Comparison of ENCODE assay signal across 17 cellular contexts in the genomic region with DNA sequence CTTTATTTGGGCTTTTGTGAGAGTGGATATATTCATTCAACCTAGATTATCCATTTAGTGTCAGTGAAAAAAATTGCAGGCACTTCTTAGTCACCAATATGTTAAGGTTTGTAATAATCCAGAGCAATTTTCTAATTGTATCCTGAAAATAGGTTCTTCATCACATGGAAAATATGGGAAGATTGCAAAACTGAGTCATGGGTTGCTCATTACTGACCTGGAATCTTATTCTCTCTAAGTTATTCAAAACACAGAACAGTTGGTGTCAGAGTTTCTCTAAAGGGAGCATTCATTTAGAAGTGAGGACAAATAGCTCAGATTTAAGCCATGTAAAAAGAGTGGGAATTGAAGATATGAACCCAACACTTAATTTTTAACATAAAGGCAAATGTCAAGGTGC.
DNase-seq lines count a peak whose midpoint lies in the region; TF ChIP-seq lines count a peak whose summit lies in the region.
"Had no signal": no experiment of that assay in that cellular context is flagged by ENCODE, and none has a peak within 500 bp of the region (broad histone marks: within the 10 kb centered on the region; RNA-seq: fewer than 3 reads in every experiment).

No MANE protein-coding gene starts in this region.

- H3K27ac ChIP-seq in esophagus squamous epithelium (no peak overlapping the region), RWPE1 (no peak overlapping the region)
- H3K27ac ChIP-seq: A549, heart left ventricle had no signal

- intact Hi-C loops in esophagus squamous epithelium (cut with DNase I) (no loop called here), Caco-2 (cut with micrococcal nuclease; ENCODE audit: unreplicated experiment) (no loop called here)

- H3K9me3 ChIP-seq in esophagus squamous epithelium (no peaks in the 10 kb centered on the region), Caco-2 (no peaks in the 10 kb centered on the region)
- H3K9me3 ChIP-seq: A549, heart left ventricle had no signal

- peak overlapping the region; percentile 80 for H3K27ac Mint-ChIP-seq in HFFc6
- H3K27ac Mint-ChIP-seq in Caco-2 (ENCODE audit: unreplicated experiment): no peak overlapping the region
- H3K27ac Mint-ChIP-seq: activated T-helper 1 cell treated with anti-CD3 and anti-CD28 coated beads, Interleukin-12 subunit alpha, Interleukin-12 subunit beta, Interleukin-2, Interleukin-4 antibody, amounts not matched to agents 30 ng/mL and 10 ng/mL and 1 ng/mL, durations not matched to agents 14 hours and 24 hours and 36 hours; memory B cell; type B pancreatic cell had no signal

- CTCF ChIA-PET in AG04449 (lab: Yijun Ruan, JAX): interaction anchor here (0.6 to 1.3 kb wide), 4 partner anchors 18 to 284 kb away, joined by 3 read pairs; no protein-coding TSS in a partner anchor
- CTCF ChIA-PET in Caco-2 (lab: Charles Lee): no interaction called here
- CTCF ChIA-PET in RWPE1 (lab: Yijun Ruan, JAX): no interaction called here

- H3K4me3 ChIP-seq in AG04449 (ENCODE audit: low read depth, low read length) (no peak overlapping the region), epithelial cell of esophagus (ENCODE audit: low read length) (no peak overlapping the region), esophagus squamous epithelium (no peak overlapping the region), Caco-2 (ENCODE audit: low read depth, low read length) (no peak overlapping the region)
- H3K4me3 ChIP-seq: A549, heart left ventricle had no signal

- H3K27me3 Mint-ChIP-seq in HFFc6 (ENCODE audit: insufficient read depth) (no peaks in the 10 kb centered on the region; the same call in 1 of the 2 replicates), Caco-2 (ENCODE audit: insufficient read depth, unreplicated experiment) (no peaks in the 10 kb centered on the region)
- H3K27me3 Mint-ChIP-seq: memory B cell, type B pancreatic cell had no signal

- BruUV-seq in Caco-2 (replicated peaks; lab: Mats Ljungman, UMichigan): no TSS peak

- no peak for TF ChIP-seq POLR2A in esophagus squamous epithelium (IDR thresholded peaks at IDR 0.05)

- TF ChIP-seq CTCF in AG04449 (IDR thresholded peaks at IDR 0.05; ENCODE audit: insufficient read depth, low read length, missing control alignments): no peak
- no peak for TF ChIP-seq CTCF in HFFc6 (IDR thresholded peaks at IDR 0.05)
- TF ChIP-seq CTCF in epithelial cell of esophagus (IDR thresholded peaks at IDR 0.05; ENCODE audit: insufficient read depth, low read depth, low read length, missing control alignments): no peak
- no peak for TF ChIP-seq CTCF in esophagus squamous epithelium (IDR thresholded peaks at IDR 0.05)
- TF ChIP-seq CTCF in Caco-2 (IDR thresholded peaks at IDR 0.05; ENCODE audit: insufficient read depth in 1 of 2, low read depth in 1 of 2, low read length in 1 of 2, severe bottlenecking in 1 of 2, unreplicated experiment in 1 of 2): no peak
- no peak for TF ChIP-seq CTCF in RWPE1 (conservative IDR thresholded peaks at IDR 0.05; ENCODE audit: low read depth)

- DNase-seq in AG04449 (ENCODE audit: low read depth, low spot score): peak; percentile 62
- peak; percentile 59 for DNase-seq in HFFc6
- peak; percentile 69 for DNase-seq in epithelial cell of esophagus (ENCODE audit: low read depth)
- DNase-seq in myocyte (ENCODE audit: low read depth): peak; percentile 41
- no peak for DNase-seq in esophagus squamous epithelium (lab: John Stamatoyannopoulos, UW)
- no peak for DNase-seq in Caco-2
- no peak for DNase-seq in activated naive CD4-positive, alpha-beta T cell (lab: John Stamatoyannopoulos, UW)
- no peak for DNase-seq in RWPE1 (ENCODE audit: low spot score)
- DNase-seq: cerebellar nuclear complex; heart left ventricle; NCI-H187 treated with DMSO at 0.1 percent for 48 hours; retina; stimulated activated naive CD8-positive, alpha-beta T cell treated with anti-CD3 and anti-CD28 coated beads, Interleukin-15, Interleukin-2, amounts not matched to agents 100 U/mL and 50 U/mL, for 24 hours had no signal

- H3K9me3 Mint-ChIP-seq in HFFc6: no peaks in the 10 kb centered on the region
- H3K9me3 Mint-ChIP-seq in Caco-2 (ENCODE audit: unreplicated experiment): no peaks in the 10 kb centered on the region
- H3K9me3 Mint-ChIP-seq: activated T-helper 1 cell treated with anti-CD3 and anti-CD28 coated beads, Interleukin-12 subunit alpha, Interleukin-12 subunit beta, Interleukin-2, Interleukin-4 antibody, amounts not matched to agents 30 ng/mL and 10 ng/mL and 1 ng/mL, durations not matched to agents 14 hours and 24 hours and 36 hours; memory B cell; type B pancreatic cell had no signal

- H3K36me3 Mint-ChIP-seq in HFFc6 (ENCODE audit: low read depth): no peaks in the 10 kb centered on the region
- no peaks in the 10 kb centered on the region for H3K36me3 Mint-ChIP-seq in Caco-2 (ENCODE audit: insufficient read depth, unreplicated experiment)
- H3K36me3 Mint-ChIP-seq: memory B cell, type B pancreatic cell had no signal

- H3K4me3 Mint-ChIP-seq in HFFc6 (peak overlapping the region; percentile 40), Caco-2 (ENCODE audit: unreplicated experiment) (no peak overlapping the region)
- H3K4me3 Mint-ChIP-seq: activated T-helper 1 cell treated with anti-CD3 and anti-CD28 coated beads, Interleukin-12 subunit alpha, Interleukin-12 subunit beta, Interleukin-2, Interleukin-4 antibody, amounts not matched to agents 30 ng/mL and 10 ng/mL and 1 ng/mL, durations not matched to agents 14 hours and 24 hours and 36 hours; memory B cell; type B pancreatic cell had no signal

- H3K36me3 ChIP-seq in esophagus squamous epithelium (peaks cover 0 to 20% (median 0%) of the 10 kb centered on the region in 3 donors), Caco-2 (ENCODE audit: control insufficient read depth, insufficient read depth, low read length) (no peaks in the 10 kb centered on the region)
- H3K36me3 ChIP-seq: heart left ventricle had no signal

- peaks cover 0 to 34% (median 0%) of the 10 kb centered on the region in 3 donors for H3K4me1 ChIP-seq in esophagus squamous epithelium
- no peaks in the 10 kb centered on the region for H3K4me1 ChIP-seq in Caco-2
- H3K4me1 ChIP-seq: A549 had no signal

- no peaks in the 10 kb centered on the region for H3K27me3 ChIP-seq in esophagus squamous epithelium
- no peaks in the 10 kb centered on the region for H3K27me3 ChIP-seq in Caco-2 (replicated peaks; ENCODE audit: control insufficient read depth, insufficient read depth, low read length)
- H3K27me3 ChIP-seq: heart left ventricle had no signal

- H3K4me1 Mint-ChIP-seq in HFFc6 (ENCODE audit: low read depth) (peaks cover 79% of the 10 kb centered on the region), Caco-2 (ENCODE audit: low read depth, unreplicated experiment) (peaks cover 2% of the 10 kb centered on the region)

- POLR2A ChIA-PET in AG04449 (lab: Yijun Ruan, JAX): no interaction called here
- POLR2A ChIA-PET in Caco-2 (lab: Charles Lee): no interaction called here
- POLR2A ChIA-PET in RWPE1 (lab: Yijun Ruan, JAX; ENCODE audit: low non-redundant PET): no interaction called here

Comparison
In these comparisons a context has a peak if more than half of its experiments do, and no peak if none do; other contexts are left out.
1. DNase-seq: peak in AG04449 (single experiment), HFFc6 (single experiment), epithelial cell of esophagus (single experiment) and myocyte (single experiment); none in esophagus squamous epithelium (single experiment), Caco-2 (0 of 2), activated naive CD4-positive, alpha-beta T cell (0 of 4) and RWPE1 (single experiment).